ENCODE assay signal across 17 cellular contexts in genomic region chr1:46802081-46802480, GRCh38. TPM values are rescaled to one million over a fixed set of nuclear protein-coding genes. Genes with fewer than 3 reads are reported as not detected.
DNase-seq lines count a peak whose midpoint lies in the region; ATAC-seq and TF ChIP-seq lines count a peak whose summit lies in the region.
"Had no signal": no experiment of that assay in that cellular context is flagged by ENCODE, and none has a peak within 500 bp of the region (broad histone marks: within the 10 kb centered on the region; RNA-seq: fewer than 3 reads in every experiment).

No MANE protein-coding gene starts in this region.

- H3K27ac ChIP-seq in breast epithelium (peak overlapping the region in 1 of 2 donors; percentile 16), tibial artery (no peak overlapping the region)
- H3K27ac ChIP-seq: BLaER1 had no signal

- TF ChIP-seq POLR2A in breast epithelium (IDR thresholded peaks at IDR 0.05): no peak

- DNase-seq in DMS79 treated with DMSO at 0.1 percent for 48 hours (lab: John Stamatoyannopoulos, UW) (peak; percentile 15), DMS79 (lab: John Stamatoyannopoulos, UW) (no peak), breast epithelium (ENCODE audit: low spot score in 2 of 2) (no peak), mesenteric fat pad (ENCODE audit: low spot score) (peak; percentile 28), tibial artery (no peak), HuH-7.5 (ENCODE audit: low spot score) (no peak), NOMO-1 treated with DMSO at 0.1 percent for 48 hours (lab: John Stamatoyannopoulos, UW; ENCODE audit: unreplicated experiment) (no peak)
- DNase-seq: 8988T; CD8-positive, alpha-beta memory T cell; HCEC 1CT; NCI-H446 treated with DMSO at 0.1 percent for 48 hours; NCI-H748 treated with DMSO at 0.1 percent for 48 hours; SHP77 had no signal

- H3K36me3 ChIP-seq in breast epithelium (no peaks in the 10 kb centered on the region), tibial artery (no peaks in the 10 kb centered on the region)
- H3K36me3 ChIP-seq: BLaER1 had no signal

- intact Hi-C loops in breast epithelium (cut with DNase I; ENCODE audit: low total_unique reads) (no loop called here), tibial artery (cut with DNase I; ENCODE audit: low total_unique reads) (no loop called here)

- no peak for TF ChIP-seq CTCF in breast epithelium (IDR thresholded peaks at IDR 0.05)
- TF ChIP-seq CTCF in tibial artery (IDR thresholded peaks at IDR 0.05): no peak

- no peak for ATAC-seq in GM18511 (IDR thresholded peaks at IDR 0.05; ENCODE audit: unreplicated experiment)
- ATAC-seq: GM12878 had no signal

- H3K4me3 ChIP-seq in breast epithelium (peak overlapping the region in 2 of 3 donors; percentile 13 to 58), tibial artery (peak overlapping the region; percentile 29 to 35)
- H3K4me3 ChIP-seq: BLaER1, GM12878 had no signal

- H3K9me3 ChIP-seq in breast epithelium (no peaks in the 10 kb centered on the region), tibial artery (no peaks in the 10 kb centered on the region)
- H3K9me3 ChIP-seq: BLaER1 had no signal

- H3K4me1 ChIP-seq in breast epithelium (peaks cover 9% of the 10 kb centered on the region in 2 donors), tibial artery (peaks cover 0 to 24% (median 7%) of the 10 kb centered on the region in 4 donors)

- no peaks in the 10 kb centered on the region for H3K27me3 ChIP-seq in breast epithelium
- peaks cover 0 to 5% of the 10 kb centered on the region in 2 donors for H3K27me3 ChIP-seq in tibial artery
- H3K27me3 ChIP-seq: BLaER1 had no signal

RNA-seq across cellular contexts. Expression of gene CYP4B1, which starts 3.2 kb away (rescaled TPM):
- total RNA-seq in breast epithelium (100 to 1,000 TPM in 1 of 3 donors, 10 to 100 TPM in 2; 58.4 to 882 (median 74.1) TPM), mesenteric fat pad (106 TPM)
- total RNA-seq: CD8-positive, alpha-beta memory T cell; HT1080 had no signal

Comparison
In these comparisons a context has a peak if more than half of its experiments do, and no peak if none do; other contexts are left out.
1. DNase-seq: peak in DMS79 treated with DMSO at 0.1 percent for 48 hours (single experiment) and mesenteric fat pad (single experiment); none in DMS79 (single experiment), breast epithelium (0 of 2), tibial artery (0 of 2), HuH-7.5 (single experiment) and NOMO-1 treated with DMSO at 0.1 percent for 48 hours (single experiment).